ENCODE assay signal across 13 cellular contexts in the genomic region with DNA sequence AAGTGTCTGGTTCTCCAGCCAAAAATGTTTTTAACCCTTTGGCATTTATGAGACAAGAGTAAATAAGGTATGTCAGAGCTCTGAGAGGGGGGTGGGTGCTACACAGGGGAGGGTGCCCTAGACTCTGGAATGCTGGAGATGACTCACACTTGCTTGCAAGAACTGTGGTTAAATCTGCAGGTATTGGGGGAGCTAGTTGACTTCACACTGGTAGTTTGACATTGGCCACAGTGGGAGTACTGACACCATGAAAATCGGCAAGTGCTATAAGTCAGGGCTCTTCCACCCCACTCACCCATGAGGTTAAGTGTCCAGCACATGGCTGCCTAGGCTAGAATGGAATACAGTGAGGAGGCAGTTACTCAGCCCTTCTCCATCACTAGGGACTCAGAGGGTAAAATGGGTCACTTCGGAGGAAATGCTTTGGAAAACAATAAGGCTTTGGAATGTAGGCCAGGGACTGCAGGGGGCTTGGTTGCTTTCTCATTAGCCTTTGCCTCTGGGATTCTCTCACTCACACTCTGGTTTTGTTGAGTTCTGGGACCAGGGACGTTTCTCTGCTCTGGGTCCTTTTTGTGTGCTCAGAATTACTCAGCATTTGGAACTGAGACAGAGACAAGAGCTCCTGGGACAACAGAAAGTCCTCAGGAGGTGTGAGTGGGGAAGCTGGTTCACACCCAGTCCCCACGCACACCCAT.
A peak's percentile ranks its signal among the peaks of the same experiment; 100 is the strongest.
DNase-seq lines count a peak whose midpoint lies in the region; ATAC-seq and TF ChIP-seq lines count a peak whose summit lies in the region.
"Had no signal": no experiment of that assay in that cellular context is flagged by ENCODE, and none has a peak within 500 bp of the region (broad histone marks: within the 10 kb centered on the region; RNA-seq: fewer than 3 reads in every experiment).

No MANE protein-coding gene starts in this region.

- H3K4me1 Mint-ChIP-seq in brain: peaks cover 49% of the 10 kb centered on the region

- peak overlapping the region in 3 of 5 experiments; percentile 62 to 73 (median 62) for H3K27ac Mint-ChIP-seq in brain
- H3K27ac Mint-ChIP-seq: activated T-helper 2 cell treated with anti-CD3 and anti-CD28 coated beads, Interferon-gamma antibody, Interleukin-2, Interleukin-4, amounts not matched to agents 10 μg/mL and 5 μg/mL and 100 μg/mL, durations not matched to agents 14 hours and 24 hours and 36 hours had no signal

- H3K27me3 ChIP-seq in HCT116 (ENCODE audit: insufficient read depth, low read length) (peaks cover 75% of the 10 kb centered on the region), stomach (no peaks in the 10 kb centered on the region)
- H3K27me3 ChIP-seq: right lobe of liver had no signal

- peak; percentile 36; the same call in 1 of the 2 replicates for ATAC-seq in HCT116
- no peak for ATAC-seq in HG03460 (IDR thresholded peaks at IDR 0.05; ENCODE audit: unreplicated experiment)
- ATAC-seq: right lobe of liver had no signal

- H3K4me3 Mint-ChIP-seq in brain: peak overlapping the region in 1 of 5 experiments; percentile 18

- no peak for TF ChIP-seq CTCF in HCT116 (IDR thresholded peaks at IDR 0.05 in 2 of 3, conservative IDR thresholded peaks at IDR 0.05 in 1 of 3; ENCODE audit: borderline replicate concordance in 1 of 3, insufficient read depth in 1 of 3, low read depth in 2 of 3, low read length in 2 of 3)
- no peak for TF ChIP-seq CTCF in brain (conservative IDR thresholded peaks at IDR 0.05)
- TF ChIP-seq CTCF in stomach (IDR thresholded peaks at IDR 0.05): no peak
- TF ChIP-seq CTCF in GM13976 (IDR thresholded peaks at IDR 0.05; ENCODE audit: borderline replicate concordance, control extremely low read depth, extremely low read depth, insufficient read depth, missing control alignments): no peak

- H4K20me1 ChIP-seq in HCT116 (ENCODE audit: insufficient read depth): no peaks in the 10 kb centered on the region

- no peak for TF ChIP-seq RAD21 in HCT116 (IDR thresholded peaks at IDR 0.05; ENCODE audit: low read depth)

- RAD21 ChIA-PET in HCT116 (lab: Charles Lee; ENCODE audit: low non-redundant PET in 1 of 2, low total read pairs in 2 of 2, uncharacterized antibody in 2 of 2, unreplicated experiment in 2 of 2): no interaction called here

- no peak overlapping the region for H3K9ac ChIP-seq in HCT116 (ENCODE audit: low read length)

- POLR2A ChIA-PET in HCT116 (lab: Charles Lee): no interaction called here

- H3K27me3 Mint-ChIP-seq in brain: peaks cover 6% of the 10 kb centered on the region

- TF ChIP-seq POLR2A in HCT116 (IDR thresholded peaks at IDR 0.05; ENCODE audit: borderline replicate concordance, extremely low read depth, insufficient read depth, insufficient read length) (no peak), stomach (IDR thresholded peaks at IDR 0.05) (no peak)

- intact Hi-C loops in HCT116 (cut with micrococcal nuclease): no loop called here
- intact Hi-C loops in stomach (cut with DNase I; ENCODE audit: low total_unique reads): no loop called here

- H3K9me3 ChIP-seq in HCT116 (ENCODE audit: control insufficient read depth in 1 of 2, insufficient read depth in 1 of 2, low read depth in 1 of 2, low read length in 2 of 2) (no peaks in the 10 kb centered on the region), stomach (peaks cover 0 to 4% (median under 1%) of the 10 kb centered on the region in 4 donors)
- H3K9me3 ChIP-seq: right lobe of liver had no signal

- no peak overlapping the region for H3K4me3 ChIP-seq in HCT116 (replicated peaks in 1 of 2; ENCODE audit: low read depth in 1 of 2, low read length in 2 of 2)
- H3K4me3 ChIP-seq in stomach: no peak overlapping the region
- H3K4me3 ChIP-seq: right lobe of liver had no signal

- TF ChIP-seq EP300 in stomach (IDR thresholded peaks at IDR 0.05): no peak

- H3K36me3 ChIP-seq in HCT116 (ENCODE audit: control insufficient read depth in 1 of 2, insufficient read depth in 2 of 2, low read length in 2 of 2): no peaks in the 10 kb centered on the region
- no peaks in the 10 kb centered on the region for H3K36me3 ChIP-seq in stomach
- H3K36me3 ChIP-seq: right lobe of liver had no signal

- H3K9me3 Mint-ChIP-seq in brain: peaks cover 7 to 11% (median 7%) of the 10 kb centered on the region in 5 experiments
- H3K9me3 Mint-ChIP-seq: activated T-helper 2 cell treated with anti-CD3 and anti-CD28 coated beads, Interferon-gamma antibody, Interleukin-2, Interleukin-4, amounts not matched to agents 10 μg/mL and 5 μg/mL and 100 μg/mL, durations not matched to agents 14 hours and 24 hours and 36 hours had no signal

- WGBS in stomach, 5 donors: 49 to 60% (median 53%) methylated on average over 4 of the region's 4 CpGs

- DNase-seq in HCT116 (ENCODE audit: low read depth, low spot score): no peak
- peak; percentile 46 for DNase-seq in iPS DF 4.7 (ENCODE audit: extremely low read depth, low spot score)
- no peak for DNase-seq in stomach
- DNase-seq in activated T-cell treated with anti-CD3 and anti-CD28 coated beads, Interleukin-2, amount 50 U/mL, for 48 hours: no peak
- DNase-seq in epidermal melanocyte (ENCODE audit: insufficient read length, low spot score): no peak
- DNase-seq in GM13976 (ENCODE audit: low spot score): no peak
- DNase-seq: GF-D8; right lobe of liver; stimulated activated naive CD4-positive, alpha-beta T cell had no signal

- BruUV-seq in HCT116 (replicated peaks; lab: Mats Ljungman, UMichigan): no TSS peak

- no peaks in the 10 kb centered on the region for H3K36me3 Mint-ChIP-seq in brain

- H3K9me2 ChIP-seq in HCT116 (ENCODE audit: insufficient read depth): no peaks in the 10 kb centered on the region

- in situ Hi-C loops in GM13976 (cut with MboI; ENCODE audit: low sequenced_read_pairs, unreplicated experiment): no loop called here

- H3K27ac ChIP-seq in HCT116 (ENCODE audit: low read depth, low read length) (no peak overlapping the region), stomach (peak overlapping the region in 4 of 5 donors; percentile 42 to 80 (median 70))
- H3K27ac ChIP-seq: HL-60, right lobe of liver had no signal

- no peak overlapping the region for H3K4me2 ChIP-seq in HCT116 (ENCODE audit: low read length)

- CTCF ChIA-PET in HCT116 (lab: Charles Lee): no interaction called here

- H3K4me1 ChIP-seq in HCT116 (ENCODE audit: control insufficient read depth in 1 of 2, insufficient read depth in 2 of 2, low read length in 2 of 2): peaks cover 0 to 4% of the 10 kb centered on the region in 2 experiments; a peak in 3 of 4 replicates
- peaks cover 0 to 34% (median 17%) of the 10 kb centered on the region in 4 donors for H3K4me1 ChIP-seq in stomach
- H3K4me1 ChIP-seq: right lobe of liver had no signal

- H2AFZ ChIP-seq in HCT116 (ENCODE audit: low read depth, low read length, poor library complexity, severe bottlenecking): no peak overlapping the region

- H3K79me2 ChIP-seq in HCT116 (ENCODE audit: insufficient read depth, low read length): no peaks in the 10 kb centered on the region

TF ChIP-seq in HCT116, 20 proteins besides CTCF, POLR2A, EP300 and RAD21:
- TF ChIP-seq EZH2phosphoT487 (IDR thresholded peaks at IDR 0.05; ENCODE audit: borderline replicate concordance): no peak
- no peak for TF ChIP-seq EZH2 (IDR thresholded peaks at IDR 0.05)
- no peak for TF ChIP-seq TCF7L2 (IDR thresholded peaks at IDR 0.05; ENCODE audit: borderline replicate concordance, extremely low read depth, insufficient read depth, insufficient read length)
- TF ChIP-seq POLR2AphosphoS5 (IDR thresholded peaks at IDR 0.05; ENCODE audit: low read depth, low read length): no peak
- TF ChIP-seq SIN3A (IDR thresholded peaks at IDR 0.05; ENCODE audit: low read depth): no peak
- no peak for TF ChIP-seq ZNF274 (IDR thresholded peaks at IDR 0.05; ENCODE audit: low read depth, low read length)
- TF ChIP-seq ELF1 (IDR thresholded peaks at IDR 0.05; ENCODE audit: borderline replicate concordance, low read depth): no peak
- TF ChIP-seq, protein P1, sequence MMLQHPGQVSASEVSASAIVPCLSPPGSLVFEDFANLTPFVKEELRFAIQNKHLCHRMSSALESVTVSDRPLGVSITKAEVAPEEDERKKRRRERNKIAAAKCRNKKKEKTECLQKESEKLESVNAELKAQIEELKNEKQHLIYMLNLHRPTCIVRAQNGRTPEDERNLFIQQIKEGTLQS (IDR thresholded peaks at IDR 0.05): no peak
- TF ChIP-seq, protein P2, sequence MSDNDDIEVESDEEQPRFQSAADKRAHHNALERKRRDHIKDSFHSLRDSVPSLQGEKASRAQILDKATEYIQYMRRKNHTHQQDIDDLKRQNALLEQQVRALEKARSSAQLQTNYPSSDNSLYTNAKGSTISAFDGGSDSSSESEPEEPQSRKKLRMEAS (IDR thresholded peaks at IDR 0.05): no peak
- TF ChIP-seq YY1 (IDR thresholded peaks at IDR 0.05; ENCODE audit: extremely low read depth, insufficient replicate concordance, low read depth, low read length): no peak
- TF ChIP-seq JUND (IDR thresholded peaks at IDR 0.05): no peak
